In genomic region chr10:123392182-123392930, GRCh38 we compare ENCODE assay signal across 12 cellular contexts.
A peak's percentile ranks its signal among the peaks of the same experiment; 100 is the strongest.
DNase-seq lines count a peak whose midpoint lies in the region; ATAC-seq and TF ChIP-seq lines count a peak whose summit lies in the region.
"Had no signal": no experiment of that assay in that cellular context is flagged by ENCODE, and none has a peak within 500 bp of the region (broad histone marks: within the 10 kb centered on the region; RNA-seq: fewer than 3 reads in every experiment).

No MANE protein-coding gene starts in this region.

- no peaks in the 10 kb centered on the region for H3K9me3 ChIP-seq in upper lobe of right lung
- H3K9me3 ChIP-seq: ascending aorta had no signal

- H3K27me3 ChIP-seq in upper lobe of right lung = no peaks in the 10 kb centered on the region
- H3K27me3 ChIP-seq: ascending aorta had no signal

- DNase-seq in GM13977 (ENCODE audit: low spot score) (peak; percentile 75), NCI-H2171 (lab: John Stamatoyannopoulos, UW) (peak; percentile 76), upper lobe of right lung (no peak), cerebellum (ENCODE audit: low spot score) (no peak), iPS-NIHi7 (ENCODE audit: extremely low spot score) (no peak), DMS153 treated with DMSO at 0.1 percent for 48 hours (lab: John Stamatoyannopoulos, UW; ENCODE audit: unreplicated experiment) (no peak)
- DNase-seq: activated CD4-positive, alpha-beta T cell treated with anti-CD3 and anti-CD28 coated beads for 4 hours; Caco-2; stimulated activated naive CD8-positive, alpha-beta T cell treated with anti-CD3 and anti-CD28 coated beads, Interleukin-15, Interleukin-2, amounts not matched to agents 100 U/mL and 50 U/mL, for 24 hours had no signal

- intact Hi-C loops in upper lobe of right lung (cut with DNase I) = no loop called here

- ATAC-seq in GM19395 (IDR thresholded peaks at IDR 0.05; ENCODE audit: unreplicated experiment) = peak; percentile 89
- ATAC-seq in HG02970 (IDR thresholded peaks at IDR 0.05; ENCODE audit: low FRiP score, unreplicated experiment) = peak; percentile 77
- ATAC-seq in upper lobe of right lung = no peak
- ATAC-seq: stimulated activated naive CD8-positive, alpha-beta T cell treated with anti-CD3 and anti-CD28 coated beads, Interleukin-15, Interleukin-2, amounts not matched to agents 100 U/mL and 50 U/mL, for 24 hours had no signal

- H3K4me1 ChIP-seq in upper lobe of right lung = no peaks in the 10 kb centered on the region
- H3K4me1 ChIP-seq: ascending aorta, Caco-2 had no signal

- H3K27ac ChIP-seq in upper lobe of right lung = no peak overlapping the region
- H3K27ac ChIP-seq: ascending aorta had no signal

- in situ Hi-C loops in GM13977 (cut with MboI; ENCODE audit: low pct_unique_long_range_greater_than_20kb, low sequenced_read_pairs, unreplicated experiment) = loop anchor here (5.0 to 10.0 kb wide), 2 partner anchors 160 to 238 kb away; partner anchors contain the start of gene BUB3

- TF ChIP-seq CTCF in GM13977 (IDR thresholded peaks at IDR 0.05; ENCODE audit: extremely low read depth, insufficient read depth, missing control alignments) = no peak
- TF ChIP-seq CTCF in upper lobe of right lung (IDR thresholded peaks at IDR 0.05) = no peak

- no peak overlapping the region for H3K4me3 ChIP-seq in upper lobe of right lung
- H3K4me3 ChIP-seq: ascending aorta had no signal

- H3K36me3 ChIP-seq in upper lobe of right lung = no peaks in the 10 kb centered on the region
- H3K36me3 ChIP-seq: ascending aorta had no signal

Comparison
In these comparisons a context has a peak if more than half of its experiments do, and no peak if none do; other contexts are left out.
1. DNase-seq: peak in GM13977 (single experiment) and NCI-H2171 (single experiment); none in upper lobe of right lung (single experiment), cerebellum (single experiment), iPS-NIHi7 (single experiment) and DMS153 treated with DMSO at 0.1 percent for 48 hours (single experiment).